Comparison of ENCODE assay signal across 4 cellular contexts in genomic region chr2:154898269-154898668, GRCh38.
TF ChIP-seq lines count a peak whose summit lies in the region.

No MANE protein-coding gene starts in this region.

TF ChIP-seq in HepG2, 621 proteins besides CTCF, POLR2A, EP300 and RAD21:
- TF ChIP-seq MAFK (conservative IDR thresholded peaks at IDR 0.05 in 1 of 2, IDR thresholded peaks at IDR 0.05 in 1 of 2; ENCODE audit: low read length in 2 of 2) (peak; percentile 36 to 75; a peak in 3 of 4 replicates), ZNF597 (CRISPR knock-in tag; IDR thresholded peaks at IDR 0.05) (no peak), ZNF274 (CRISPR knock-in tag; IDR thresholded peaks at IDR 0.05) (no peak), ZNF101 (CRISPR knock-in tag; IDR thresholded peaks at IDR 0.05; ENCODE audit: borderline replicate concordance, low read depth) (no peak), ZNF678 (CRISPR knock-in tag; IDR thresholded peaks at IDR 0.05) (no peak), NFYB (CRISPR knock-in tag; IDR thresholded peaks at IDR 0.05) (no peak), ZSCAN9 (CRISPR knock-in tag; IDR thresholded peaks at IDR 0.05; ENCODE audit: borderline replicate concordance) (no peak), MAFF (IDR thresholded peaks at IDR 0.05; ENCODE audit: low read depth, low read length) (peak; percentile 62; the same call in 1 of the 2 replicates), KLF12 (CRISPR knock-in tag; IDR thresholded peaks at IDR 0.05; ENCODE audit: borderline replicate concordance) (no peak), BRCA1 (CRISPR knock-in tag; IDR thresholded peaks at IDR 0.05) (no peak), RFXANK (CRISPR knock-in tag; IDR thresholded peaks at IDR 0.05) (no peak)

TF ChIP-seq in A549, 52 proteins besides CTCF, POLR2A, EP300 and RAD21:
- TF ChIP-seq FOSB (CRISPR knock-in tag; IDR thresholded peaks at IDR 0.05) (no peak), HEYL (CRISPR knock-in tag; IDR thresholded peaks at IDR 0.05) (no peak), MAFK (IDR thresholded peaks at IDR 0.05; ENCODE audit: partially characterized antibody) (peak; percentile 57)
TF ChIP-seq in A549: peak in this region for 1.

TF ChIP-seq in IMR-90, 13 proteins besides CTCF, POLR2A, EP300 and RAD21:
- TF ChIP-seq BHLHE40 (IDR thresholded peaks at IDR 0.05; ENCODE audit: low read depth, low read length) (no peak), NFE2L2 (IDR thresholded peaks at IDR 0.05; ENCODE audit: low read depth, low read length) (no peak), MAZ (IDR thresholded peaks at IDR 0.05; ENCODE audit: borderline replicate concordance, low read depth, low read length) (no peak), MAFK (IDR thresholded peaks at IDR 0.05; ENCODE audit: low read depth, low read length) (peak; percentile 51; the same call in 1 of the 2 replicates), SMC3 (IDR thresholded peaks at IDR 0.05; ENCODE audit: low read depth, low read length) (no peak), FOS (IDR thresholded peaks at IDR 0.05; ENCODE audit: low read depth, low read length) (no peak), MXI1 (IDR thresholded peaks at IDR 0.05; ENCODE audit: borderline replicate concordance, low read depth, low read length) (no peak), RCOR1 (IDR thresholded peaks at IDR 0.05; ENCODE audit: insufficient replicate concordance, low read length) (no peak)

TF ChIP-seq in K562, 482 proteins besides CTCF, POLR2A, EP300 and RAD21:
- peak; percentile 42; the same call in 1 of the 2 replicates for TF ChIP-seq C11orf30 (IDR thresholded peaks at IDR 0.05; ENCODE audit: low read depth)
- TF ChIP-seq MAZ (CRISPR knock-in tag; conservative IDR thresholded peaks at IDR 0.05 in 1 of 2, IDR thresholded peaks at IDR 0.05 in 1 of 2): no peak
- TF ChIP-seq HMG20A (CRISPR knock-in tag; conservative IDR thresholded peaks at IDR 0.05): no peak
- TF ChIP-seq ZNF232 (CRISPR knock-in tag; IDR thresholded peaks at IDR 0.05): no peak
- TF ChIP-seq POLR3G (IDR thresholded peaks at IDR 0.05; ENCODE audit: extremely low read depth, insufficient read length, insufficient replicate concordance): no peak
- TF ChIP-seq CAMTA2 (CRISPR knock-in tag; conservative IDR thresholded peaks at IDR 0.05): no peak
- no peak for TF ChIP-seq SRSF7 (optimal IDR thresholded peaks at IDR 0.05; ENCODE audit: low read depth, low read length)
- no peak for TF ChIP-seq RFX5 (IDR thresholded peaks at IDR 0.05; ENCODE audit: low read depth, low read length)
- no peak for TF ChIP-seq CC2D1A (IDR thresholded peaks at IDR 0.05)
- TF ChIP-seq ZNF316 (IDR thresholded peaks at IDR 0.05): peak; percentile 54
- no peak for TF ChIP-seq PBX2 (CRISPR knock-in tag; IDR thresholded peaks at IDR 0.05; ENCODE audit: low read depth)
- TF ChIP-seq PBX2 (tag; conservative IDR thresholded peaks at IDR 0.05; ENCODE audit: low read depth): no peak
- TF ChIP-seq GTF3C2 (IDR thresholded peaks at IDR 0.05; ENCODE audit: borderline replicate concordance, extremely low read depth, insufficient read length): no peak
- TF ChIP-seq MAFG (tag; conservative IDR thresholded peaks at IDR 0.05): 0 out of 2 replicates have a peak, but pooled peaks have one; percentile 13
- TF ChIP-seq MBD2 (IDR thresholded peaks at IDR 0.05; ENCODE audit: borderline replicate concordance, low read depth): no peak
- no peak for TF ChIP-seq HNRNPLL (IDR thresholded peaks at IDR 0.05; ENCODE audit: low read depth, low read length, poor library complexity, severe bottlenecking)
- no peak for TF ChIP-seq CBFB (CRISPR knock-in tag; IDR thresholded peaks at IDR 0.05)
